13 cellular contexts compared by ENCODE assay signal in genomic region chr18:13389491-13390131, GRCh38.
DNase-seq lines count a peak whose midpoint lies in the region; ATAC-seq and TF ChIP-seq lines count a peak whose summit lies in the region.
"Had no signal": no experiment of that assay in that cellular context is flagged by ENCODE, and none has a peak within 500 bp of the region (broad histone marks: within the 10 kb centered on the region; RNA-seq: fewer than 3 reads in every experiment).

No MANE protein-coding gene starts in this region.

- WGBS in right cardiac atrium = 85% methylated on average over 6 of the region's 6 CpGs
- WGBS in upper lobe of left lung, 2 donors = 76 to 79% methylated on average over 6 of the region's 6 CpGs

- H3K4me3 Mint-ChIP-seq in naive thymus-derived CD4-positive, alpha-beta T cell = no peak overlapping the region
- H3K4me3 Mint-ChIP-seq: CD4-positive, alpha-beta T cell; GM23338; IgD-negative memory B cell had no signal

- H3K36me3 ChIP-seq in DND-41 (ENCODE audit: insufficient read depth, low read length) = peaks cover 29% of the 10 kb centered on the region
- H3K36me3 ChIP-seq in naive thymus-derived CD4-positive, alpha-beta T cell (ENCODE audit: control insufficient read depth in 2 of 3, insufficient read depth in 3 of 3, low read length in 3 of 3) = peaks cover 0 to 8% (median 0%) of the 10 kb centered on the region in 3 experiments
- no peaks in the 10 kb centered on the region for H3K36me3 ChIP-seq in upper lobe of left lung

- peaks cover 4% of the 10 kb centered on the region for H3K4me1 ChIP-seq in right cardiac atrium (ENCODE audit: control insufficient read depth, insufficient read depth, low read length)
- H3K4me1 ChIP-seq in DND-41 (ENCODE audit: insufficient read depth, low read length) = 0 out of 2 replicates have a peak, but pooled peaks cover 2% of the 10 kb centered on the region
- H3K4me1 ChIP-seq in naive thymus-derived CD4-positive, alpha-beta T cell (ENCODE audit: control insufficient read depth in 2 of 2, insufficient read depth in 2 of 2, low read length in 2 of 2) = peaks cover 0 to 5% of the 10 kb centered on the region in 2 donors
- H3K4me1 ChIP-seq in upper lobe of left lung = peaks cover 0 to 3% (median 0%) of the 10 kb centered on the region in 4 donors

- H3K36me3 Mint-ChIP-seq in naive thymus-derived CD4-positive, alpha-beta T cell = peaks cover under 1 to 17% (median 9%) of the 10 kb centered on the region in 5 donors
- H3K36me3 Mint-ChIP-seq: IgD-negative memory B cell had no signal

- no peak overlapping the region for H3K27ac Mint-ChIP-seq in naive thymus-derived CD4-positive, alpha-beta T cell
- H3K27ac Mint-ChIP-seq: CD4-positive, alpha-beta T cell; GM23338; IgD-negative memory B cell had no signal

- H2AFZ ChIP-seq in DND-41 (ENCODE audit: low read depth, low read length) = no peak overlapping the region
- H2AFZ ChIP-seq: GM23338 had no signal

- POLR2A ChIA-PET in naive thymus-derived CD4-positive, alpha-beta T cell (lab: Charles Lee) = interaction anchor here (1.0 kb wide), 1 partner anchor 11 kb away, joined by 3 read pairs; no protein-coding TSS in a partner anchor

- intact Hi-C loops in cardiac septum (cut with DNase I) (no loop called here), right cardiac atrium (cut with DNase I) (loop anchor here in 3 of 4 donors (10.0 kb wide), 3 partner anchors 55 to 175 kb away; partner anchors contain the start of gene LDLRAD4 (in 1 of the 3)), left colon (cut with DNase I, micrococcal nuclease) (no loop called here)
- intact Hi-C loops in naive thymus-derived CD4-positive, alpha-beta T cell (cut with micrococcal nuclease) = no loop called here

- no peaks in the 10 kb centered on the region for H3K9me3 Mint-ChIP-seq in naive thymus-derived CD4-positive, alpha-beta T cell
- H3K9me3 Mint-ChIP-seq: CD4-positive, alpha-beta T cell; GM23338 had no signal

- H3K9me3 ChIP-seq in right cardiac atrium (ENCODE audit: control insufficient read depth, low read length) = no peaks in the 10 kb centered on the region
- H3K9me3 ChIP-seq in DND-41 (ENCODE audit: insufficient read depth, low read length, severe bottlenecking) = no peaks in the 10 kb centered on the region
- no peaks in the 10 kb centered on the region for H3K9me3 ChIP-seq in naive thymus-derived CD4-positive, alpha-beta T cell (ENCODE audit: control insufficient read depth in 2 of 3, low read length in 3 of 3)
- no peaks in the 10 kb centered on the region for H3K9me3 ChIP-seq in upper lobe of left lung

- H3K4me2 ChIP-seq in DND-41 (ENCODE audit: insufficient read depth, low read length) = no peak overlapping the region
- H3K4me2 ChIP-seq: GM23338 had no signal

- no peaks in the 10 kb centered on the region for H3K27me3 Mint-ChIP-seq in naive thymus-derived CD4-positive, alpha-beta T cell
- H3K27me3 Mint-ChIP-seq: CD4-positive, alpha-beta T cell; IgD-negative memory B cell had no signal

- TF ChIP-seq EP300 in upper lobe of left lung (IDR thresholded peaks at IDR 0.05) = no peak

- no peak for TF ChIP-seq POLR2A in upper lobe of left lung (IDR thresholded peaks at IDR 0.05)

- 0 out of 2 replicates have a peak, but pooled peaks cover 3% of the 10 kb centered on the region for H4K20me1 ChIP-seq in DND-41 (ENCODE audit: insufficient read depth, low read length)

- peak; percentile 3 for DNase-seq in cardiac septum (ENCODE audit: low spot score)
- DNase-seq in right cardiac atrium = no peak
- no peak for DNase-seq in DND-41
- no peak for DNase-seq in naive thymus-derived CD4-positive, alpha-beta T cell
- peak in 1 of 2 donors; percentile 11 for DNase-seq in upper lobe of left lung
- no peak for DNase-seq in hypothalamus (lab: John Stamatoyannopoulos, UW)
- no peak for DNase-seq in left colon
- DNase-seq: CD4-positive, alpha-beta T cell; NCI-H1417 treated with DMSO at 0.1 percent for 48 hours; NCI-H2029 treated with DMSO at 0.1 percent for 48 hours; NCI-H524 had no signal

- TF ChIP-seq CTCF in DND-41 (IDR thresholded peaks at IDR 0.05; ENCODE audit: borderline replicate concordance, extremely low read depth, low read length, poor library complexity, severe bottlenecking) (no peak), upper lobe of left lung (IDR thresholded peaks at IDR 0.05) (no peak)

- H3K4me3 ChIP-seq in right cardiac atrium (ENCODE audit: low read length) (no peak overlapping the region), DND-41 (ENCODE audit: low read depth in 1 of 2, low read length in 2 of 2) (no peak overlapping the region), upper lobe of left lung (no peak overlapping the region)
- no peak overlapping the region for H3K4me3 ChIP-seq in naive thymus-derived CD4-positive, alpha-beta T cell (ENCODE audit: low read length)
- H3K4me3 ChIP-seq: GM23338 had no signal

- peaks cover 8 to 64% (median 36%) of the 10 kb centered on the region in 7 donors for H3K4me1 Mint-ChIP-seq in naive thymus-derived CD4-positive, alpha-beta T cell
- H3K4me1 Mint-ChIP-seq: GM23338 had no signal

- no peak for ATAC-seq in right cardiac atrium
- no peak for ATAC-seq in DND-41 (ENCODE audit: insufficient read depth, low read depth)
- peak; percentile 19 for ATAC-seq in naive thymus-derived CD4-positive, alpha-beta T cell
- peak; percentile 11 to 31 for ATAC-seq in upper lobe of left lung (ENCODE audit: low FRiP score in 2 of 2)
- ATAC-seq in left colon = no peak

- H3K27ac ChIP-seq in right cardiac atrium (ENCODE audit: low read length) = no peak overlapping the region
- 0 out of 2 replicates have a peak overlapping the region, but pooled peaks have one; percentile 25 for H3K27ac ChIP-seq in DND-41 (ENCODE audit: low read length)
- no peak overlapping the region for H3K27ac ChIP-seq in naive thymus-derived CD4-positive, alpha-beta T cell (ENCODE audit: low read depth, low read length)
- no peak overlapping the region for H3K27ac ChIP-seq in upper lobe of left lung

- H3K27me3 ChIP-seq in right cardiac atrium (ENCODE audit: control insufficient read depth, insufficient read depth) (no peaks in the 10 kb centered on the region), DND-41 (ENCODE audit: insufficient read depth, low read length, poor library complexity) (no peaks in the 10 kb centered on the region), upper lobe of left lung (no peaks in the 10 kb centered on the region)
- no peaks in the 10 kb centered on the region for H3K27me3 ChIP-seq in naive thymus-derived CD4-positive, alpha-beta T cell (ENCODE audit: control insufficient read depth in 2 of 2, insufficient read depth in 2 of 2, low read length in 2 of 2)

- no peaks in the 10 kb centered on the region for H3K79me2 ChIP-seq in DND-41 (ENCODE audit: insufficient read depth, low read length)

- CTCF ChIA-PET in naive thymus-derived CD4-positive, alpha-beta T cell (lab: Charles Lee) = no interaction called here

- H3K9ac ChIP-seq in DND-41 (ENCODE audit: low read depth, low read length) = no peak overlapping the region

Comparison
In these comparisons a context has a peak if more than half of its experiments do, and no peak if none do; other contexts are left out.
1. intact Hi-C loops: an anchor here in right cardiac atrium (10.0 kb wide); none called in cardiac septum, naive thymus-derived CD4-positive, alpha-beta T cell and left colon.
2. ATAC-seq: peak in naive thymus-derived CD4-positive, alpha-beta T cell (single experiment) and upper lobe of left lung (2 of 2); none in right cardiac atrium (0 of 2), DND-41 (single experiment) and left colon (single experiment).